Comparison of ENCODE assay signal across 11 cellular contexts in the genomic region with DNA sequence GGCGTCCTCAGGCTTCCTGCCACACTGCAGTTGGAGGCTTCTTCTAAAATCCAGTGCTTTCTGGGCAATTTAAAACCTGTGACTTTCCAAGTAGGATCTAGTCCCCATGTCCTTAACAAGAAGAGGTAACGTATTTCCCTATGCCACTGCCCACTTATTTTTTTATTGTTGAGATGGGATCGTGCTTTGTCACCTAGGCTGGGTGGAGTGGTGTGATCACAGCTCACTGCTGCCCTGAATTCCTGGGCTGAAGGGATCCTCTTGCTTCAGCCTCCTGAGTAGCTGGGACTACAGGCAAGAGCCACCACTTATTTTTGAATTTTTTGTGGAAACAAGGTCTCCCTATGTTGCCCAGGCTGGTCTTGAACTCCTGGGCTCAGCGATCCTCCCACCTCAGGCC. TPM values are rescaled to one million over a fixed set of nuclear protein-coding genes. Genes with fewer than 3 reads are reported as not detected.
DNase-seq lines count a peak whose midpoint lies in the region; ATAC-seq and TF ChIP-seq lines count a peak whose summit lies in the region.
"Had no signal": no experiment of that assay in that cellular context is flagged by ENCODE, and none has a peak within 500 bp of the region (broad histone marks: within the 10 kb centered on the region; RNA-seq: fewer than 3 reads in every experiment).

No MANE protein-coding gene starts in this region.

- H3K27ac ChIP-seq in right cardiac atrium (ENCODE audit: low read length) = peak overlapping the region; percentile 64
- H3K27ac ChIP-seq in heart left ventricle = peak overlapping the region in 6 of 12 donors; percentile 10 to 82 (median 53)
- H3K27ac ChIP-seq in vagina = peak overlapping the region; percentile 78

- no peak for TF ChIP-seq CTCF in heart left ventricle (IDR thresholded peaks at IDR 0.05)
- TF ChIP-seq CTCF in nephron progenitor cell (IDR thresholded peaks at IDR 0.05) = no peak
- TF ChIP-seq CTCF in vagina (IDR thresholded peaks at IDR 0.05) = no peak

- TF ChIP-seq POLR2A in heart left ventricle (IDR thresholded peaks at IDR 0.05) (no peak), vagina (IDR thresholded peaks at IDR 0.05) (no peak)

- no peaks in the 10 kb centered on the region for H3K9me3 Mint-ChIP-seq in effector memory CD8-positive, alpha-beta T cell
- no peaks in the 10 kb centered on the region for H3K9me3 Mint-ChIP-seq in nephron progenitor cell
- H3K9me3 Mint-ChIP-seq: natural killer cell treated with Interleukin-12 subunit alpha and Interleukin-12 subunit beta and Interleukin-15 and Interleukin-18, amount 100 ng/mL, for 72 hours had no signal

- intact Hi-C loops in right cardiac atrium (cut with DNase I) = no loop called here
- intact Hi-C loops in heart left ventricle (cut with DNase I) = loop anchor here in 1 of 10 donors (10.0 kb wide), 1 partner anchor 50 kb away; no protein-coding TSS in a partner anchor
- intact Hi-C loops in vagina (cut with DNase I) = no loop called here

- no peak overlapping the region for H3K4me3 Mint-ChIP-seq in effector memory CD8-positive, alpha-beta T cell
- H3K4me3 Mint-ChIP-seq in nephron progenitor cell = no peak overlapping the region
- H3K4me3 Mint-ChIP-seq: B cell had no signal

- DNase-seq in right cardiac atrium (no peak), heart left ventricle (no peak), nephron progenitor cell (no peak), vagina (ENCODE audit: extremely low spot score in 2 of 2) (no peak), SW 1271 (lab: John Stamatoyannopoulos, UW) (no peak)
- no peak for DNase-seq in effector memory CD8-positive, alpha-beta T cell
- DNase-seq in stimulated activated CD4-positive, alpha-beta T cell treated with anti-CD3 and anti-CD28 coated beads, Interleukin-1b, Interleukin-23, amount 100 ng/mL, for 48 hours = no peak
- DNase-seq: cerebellar nuclear complex had no signal

- H3K27me3 Mint-ChIP-seq in effector memory CD8-positive, alpha-beta T cell = no peaks in the 10 kb centered on the region
- no peaks in the 10 kb centered on the region for H3K27me3 Mint-ChIP-seq in nephron progenitor cell (ENCODE audit: low read depth, poor library complexity)
- H3K27me3 Mint-ChIP-seq: B cell; natural killer cell treated with Interleukin-12 subunit alpha and Interleukin-12 subunit beta and Interleukin-15 and Interleukin-18, amount 100 ng/mL, for 72 hours had no signal

- H3K4me3 ChIP-seq in right cardiac atrium (ENCODE audit: low read length) (no peak overlapping the region), heart left ventricle (no peak overlapping the region), vagina (no peak overlapping the region)

- H3K9me3 ChIP-seq in right cardiac atrium (ENCODE audit: control insufficient read depth, low read length) = no peaks in the 10 kb centered on the region
- H3K9me3 ChIP-seq in heart left ventricle = no peaks in the 10 kb centered on the region
- H3K9me3 ChIP-seq in vagina = no peaks in the 10 kb centered on the region

- ATAC-seq in right cardiac atrium (peak in 1 of 2 donors; percentile 15), heart left ventricle (no peak), HG03442 (IDR thresholded peaks at IDR 0.05; ENCODE audit: unreplicated experiment) (no peak)
- ATAC-seq in effector memory CD8-positive, alpha-beta T cell (replicated peaks) = no peak
- ATAC-seq: natural killer cell treated with Interleukin-12 subunit alpha and Interleukin-12 subunit beta and Interleukin-15 and Interleukin-18, amount 100 ng/mL, for 72 hours had no signal

- H3K27me3 ChIP-seq in right cardiac atrium (ENCODE audit: control insufficient read depth, insufficient read depth) (no peaks in the 10 kb centered on the region), heart left ventricle (no peaks in the 10 kb centered on the region), vagina (no peaks in the 10 kb centered on the region)

- H3K4me1 ChIP-seq in right cardiac atrium (ENCODE audit: control insufficient read depth, insufficient read depth, low read length) = peaks cover 17% of the 10 kb centered on the region
- peaks cover 8 to 95% (median 82%) of the 10 kb centered on the region in 12 donors for H3K4me1 ChIP-seq in heart left ventricle
- H3K4me1 ChIP-seq in vagina = peaks cover 97% of the 10 kb centered on the region

- H3K36me3 ChIP-seq in heart left ventricle (peaks cover 0 to 29% (median 20%) of the 10 kb centered on the region in 9 donors), vagina (peaks cover 0 to 18% of the 10 kb centered on the region in 2 donors)

- H3K27ac Mint-ChIP-seq in effector memory CD8-positive, alpha-beta T cell = peak overlapping the region; percentile 72 to 78
- H3K27ac Mint-ChIP-seq in nephron progenitor cell = peak overlapping the region; percentile 72

- peaks cover 49 to 61% of the 10 kb centered on the region in 2 donors for H3K4me1 Mint-ChIP-seq in effector memory CD8-positive, alpha-beta T cell (ENCODE audit: low read depth in 2 of 2)
- no peaks in the 10 kb centered on the region for H3K4me1 Mint-ChIP-seq in nephron progenitor cell

- 73% methylated on average over 4 of the region's 4 CpGs for WGBS in right cardiac atrium
- 72 to 76% (median 74%) methylated on average over 4 of the region's 4 CpGs for WGBS in heart left ventricle, 4 donors

- H3K36me3 Mint-ChIP-seq in effector memory CD8-positive, alpha-beta T cell (ENCODE audit: insufficient read depth) = peaks cover 44% of the 10 kb centered on the region
- peaks cover 67% of the 10 kb centered on the region for H3K36me3 Mint-ChIP-seq in nephron progenitor cell (ENCODE audit: low read depth)
- H3K36me3 Mint-ChIP-seq: natural killer cell treated with Interleukin-12 subunit alpha and Interleukin-12 subunit beta and Interleukin-15 and Interleukin-18, amount 100 ng/mL, for 72 hours had no signal

RNA-seq across cellular contexts. Expression of gene RAC1, which starts 10.0 kb away (rescaled TPM):
- total RNA-seq in right cardiac atrium (100 to 1,000 TPM; 145 to 164 (median 153) TPM), heart left ventricle (100 to 1,000 TPM in 8 of 9 donors, 10 to 100 TPM in 1; 83.7 to 189 (median 153) TPM), vagina (190 TPM)
- polyA plus RNA-seq in right cardiac atrium (110 TPM), heart left ventricle (100 to 1,000 TPM; 117 to 153 TPM)

RNA-seq across cellular contexts. Expression of gene FAM220A, which starts 35.6 kb away (rescaled TPM):
- total RNA-seq in right cardiac atrium (10 to 100 TPM; 14.0 to 21.7 (median 20.1) TPM), heart left ventricle (10 to 100 TPM; 17.2 to 31.2 (median 21.9) TPM), vagina (9.6 TPM)
- polyA plus RNA-seq in right cardiac atrium (15.4 TPM), heart left ventricle (10 to 100 TPM; 18.2 TPM)
